Comparison of ENCODE assay signal across 1 cellular context in the genomic region with DNA sequence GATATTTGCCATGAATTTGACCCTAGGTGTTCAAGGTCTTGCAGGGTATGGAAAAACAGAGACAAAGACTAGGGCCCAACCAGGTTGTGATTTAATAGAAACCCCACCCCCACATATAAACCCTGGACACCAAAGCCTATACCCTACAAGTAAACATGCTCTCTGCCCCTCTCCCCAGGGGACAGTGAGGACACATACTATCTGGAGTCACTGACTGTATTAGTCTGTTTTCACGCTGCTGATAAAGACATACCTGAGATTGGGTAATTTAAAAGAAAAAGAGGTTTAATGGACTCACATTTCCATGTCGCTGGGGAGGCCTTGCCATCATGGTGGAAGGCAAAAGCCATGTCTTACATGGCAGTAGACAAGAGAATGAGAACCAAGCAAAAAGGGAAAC.
TF ChIP-seq lines count a peak whose summit lies in the region.

No MANE protein-coding gene starts in this region.

TF ChIP-seq in HepG2, 621 proteins besides CTCF, POLR2A, EP300 and RAD21 (continued from another document and continues in another):
- TF ChIP-seq, protein P1, sequence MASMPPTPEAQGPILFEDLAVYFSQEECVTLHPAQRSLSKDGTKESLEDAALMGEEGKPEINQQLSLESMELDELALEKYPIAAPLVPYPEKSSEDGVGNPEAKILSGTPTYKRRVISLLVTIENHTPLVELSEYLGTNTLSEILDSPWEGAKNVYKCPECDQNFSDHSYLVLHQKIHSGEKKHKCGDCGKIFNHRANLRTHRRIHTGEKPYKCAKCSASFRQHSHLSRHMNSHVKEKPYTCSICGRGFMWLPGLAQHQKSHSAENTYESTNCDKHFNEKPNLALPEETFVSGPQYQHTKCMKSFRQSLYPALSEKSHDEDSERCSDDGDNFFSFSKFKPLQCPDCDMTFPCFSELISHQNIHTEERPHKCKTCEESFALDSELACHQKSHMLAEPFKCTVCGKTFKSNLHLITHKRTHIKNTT (CRISPR knock-in tag; IDR thresholded peaks at IDR 0.05), result no peak
- TF ChIP-seq ZGPAT (CRISPR knock-in tag; IDR thresholded peaks at IDR 0.05) (peak; percentile 33; the same call in 1 of the 2 replicates), ZSCAN12 (CRISPR knock-in tag; IDR thresholded peaks at IDR 0.05) (no peak), ARID4A (CRISPR knock-in tag; IDR thresholded peaks at IDR 0.05; ENCODE audit: borderline replicate concordance) (peak; percentile 19; the same call in 1 of the 2 replicates), ZBTB20 (CRISPR knock-in tag; IDR thresholded peaks at IDR 0.05; ENCODE audit: borderline replicate concordance, low read depth) (peak; percentile 99; the same call in 1 of the 2 replicates), TAF1 (CRISPR knock-in tag; IDR thresholded peaks at IDR 0.05) (no peak), NFE2L2 (IDR thresholded peaks at IDR 0.05; ENCODE audit: low read length) (no peak), ZNF160 (CRISPR knock-in tag; IDR thresholded peaks at IDR 0.05) (no peak), AGO2 (optimal IDR thresholded peaks at IDR 0.05; ENCODE audit: low read depth, low read length) (no peak), ESRRA (CRISPR knock-in tag; IDR thresholded peaks at IDR 0.05; ENCODE audit: low read depth) (peak; percentile 88), NR2F2 (IDR thresholded peaks at IDR 0.05; ENCODE audit: borderline replicate concordance, low read depth) (peak; percentile 69; the same call in 1 of the 2 replicates), THAP11 (CRISPR knock-in tag; IDR thresholded peaks at IDR 0.05) (no peak), MXD1 (CRISPR knock-in tag; IDR thresholded peaks at IDR 0.05) (no peak), RFX1 (IDR thresholded peaks at IDR 0.05) (no peak), ATF1 (CRISPR knock-in tag; IDR thresholded peaks at IDR 0.05) (0 out of 2 replicates have a peak, but pooled peaks have one; percentile 19), ZNF720 (CRISPR knock-in tag; IDR thresholded peaks at IDR 0.05) (no peak), ZBTB8A (CRISPR knock-in tag; IDR thresholded peaks at IDR 0.05; ENCODE audit: borderline replicate concordance, low read depth) (no peak), PHF8 (CRISPR knock-in tag; IDR thresholded peaks at IDR 0.05) (no peak), ZNF614 (CRISPR knock-in tag; IDR thresholded peaks at IDR 0.05; ENCODE audit: borderline replicate concordance) (peak; percentile 69; the same call in 1 of the 2 replicates), RXRB (CRISPR knock-in tag; IDR thresholded peaks at IDR 0.05; ENCODE audit: borderline replicate concordance) (peak; percentile 91), ZNF101 (CRISPR knock-in tag; IDR thresholded peaks at IDR 0.05; ENCODE audit: borderline replicate concordance, low read depth) (no peak), ARNT2 (CRISPR knock-in tag; IDR thresholded peaks at IDR 0.05; ENCODE audit: low read depth) (no peak)
- TF ChIP-seq, protein P2, sequence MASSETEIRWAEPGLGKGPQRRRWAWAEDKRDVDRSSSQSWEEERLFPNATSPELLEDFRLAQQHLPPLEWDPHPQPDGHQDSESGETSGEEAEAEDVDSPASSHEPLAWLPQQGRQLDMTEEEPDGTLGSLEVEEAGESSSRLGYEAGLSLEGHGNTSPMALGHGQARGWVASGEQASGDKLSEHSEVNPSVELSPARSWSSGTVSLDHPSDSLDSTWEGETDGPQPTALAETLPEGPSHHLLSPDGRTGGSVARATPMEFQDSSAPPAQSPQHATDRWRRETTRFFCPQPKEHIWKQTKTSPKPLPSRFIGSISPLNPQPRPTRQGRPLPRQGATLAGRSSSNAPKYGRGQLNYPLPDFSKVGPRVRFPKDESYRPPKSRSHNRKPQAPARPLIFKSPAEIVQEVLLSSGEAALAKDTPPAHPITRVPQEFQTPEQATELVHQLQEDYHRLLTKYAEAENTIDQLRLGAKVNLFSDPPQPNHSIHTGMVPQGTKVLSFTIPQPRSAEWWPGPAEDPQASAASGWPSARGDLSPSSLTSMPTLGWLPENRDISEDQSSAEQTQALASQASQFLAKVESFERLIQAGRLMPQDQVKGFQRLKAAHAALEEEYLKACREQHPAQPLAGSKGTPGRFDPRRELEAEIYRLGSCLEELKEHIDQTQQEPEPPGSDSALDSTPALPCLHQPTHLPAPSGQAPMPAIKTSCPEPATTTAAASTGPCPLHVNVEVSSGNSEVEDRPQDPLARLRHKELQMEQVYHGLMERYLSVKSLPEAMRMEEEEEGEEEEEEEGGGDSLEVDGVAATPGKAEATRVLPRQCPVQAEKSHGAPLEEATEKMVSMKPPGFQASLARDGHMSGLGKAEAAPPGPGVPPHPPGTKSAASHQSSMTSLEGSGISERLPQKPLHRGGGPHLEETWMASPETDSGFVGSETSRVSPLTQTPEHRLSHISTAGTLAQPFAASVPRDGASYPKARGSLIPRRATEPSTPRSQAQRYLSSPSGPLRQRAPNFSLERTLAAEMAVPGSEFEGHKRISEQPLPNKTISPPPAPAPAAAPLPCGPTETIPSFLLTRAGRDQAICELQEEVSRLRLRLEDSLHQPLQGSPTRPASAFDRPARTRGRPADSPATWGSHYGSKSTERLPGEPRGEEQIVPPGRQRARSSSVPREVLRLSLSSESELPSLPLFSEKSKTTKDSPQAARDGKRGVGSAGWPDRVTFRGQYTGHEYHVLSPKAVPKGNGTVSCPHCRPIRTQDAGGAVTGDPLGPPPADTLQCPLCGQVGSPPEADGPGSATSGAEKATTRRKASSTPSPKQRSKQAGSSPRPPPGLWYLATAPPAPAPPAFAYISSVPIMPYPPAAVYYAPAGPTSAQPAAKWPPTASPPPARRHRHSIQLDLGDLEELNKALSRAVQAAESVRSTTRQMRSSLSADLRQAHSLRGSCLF (CRISPR knock-in tag; IDR thresholded peaks at IDR 0.05; ENCODE audit: borderline replicate concordance), result no peak
- TF ChIP-seq, protein P3, sequence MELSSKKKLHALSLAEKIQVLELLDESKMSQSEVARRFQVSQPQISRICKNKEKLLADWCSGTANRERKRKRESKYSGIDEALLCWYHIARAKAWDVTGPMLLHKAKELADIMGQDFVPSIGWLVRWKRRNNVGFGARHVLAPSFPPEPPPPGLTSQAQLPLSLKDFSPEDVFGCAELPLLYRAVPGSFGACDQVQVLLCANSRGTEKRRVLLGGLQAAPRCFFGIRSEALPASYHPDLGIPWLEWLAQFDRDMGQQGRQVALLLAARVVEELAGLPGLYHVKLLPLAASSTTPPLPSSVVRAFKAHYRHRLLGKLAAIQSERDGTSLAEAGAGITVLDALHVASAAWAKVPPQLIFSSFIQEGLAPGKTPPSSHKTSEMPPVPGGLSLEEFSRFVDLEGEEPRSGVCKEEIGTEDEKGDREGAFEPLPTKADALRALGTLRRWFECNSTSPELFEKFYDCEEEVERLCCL (CRISPR knock-in tag; IDR thresholded peaks at IDR 0.05; ENCODE audit: borderline replicate concordance), result no peak
- TF ChIP-seq, protein P4, sequence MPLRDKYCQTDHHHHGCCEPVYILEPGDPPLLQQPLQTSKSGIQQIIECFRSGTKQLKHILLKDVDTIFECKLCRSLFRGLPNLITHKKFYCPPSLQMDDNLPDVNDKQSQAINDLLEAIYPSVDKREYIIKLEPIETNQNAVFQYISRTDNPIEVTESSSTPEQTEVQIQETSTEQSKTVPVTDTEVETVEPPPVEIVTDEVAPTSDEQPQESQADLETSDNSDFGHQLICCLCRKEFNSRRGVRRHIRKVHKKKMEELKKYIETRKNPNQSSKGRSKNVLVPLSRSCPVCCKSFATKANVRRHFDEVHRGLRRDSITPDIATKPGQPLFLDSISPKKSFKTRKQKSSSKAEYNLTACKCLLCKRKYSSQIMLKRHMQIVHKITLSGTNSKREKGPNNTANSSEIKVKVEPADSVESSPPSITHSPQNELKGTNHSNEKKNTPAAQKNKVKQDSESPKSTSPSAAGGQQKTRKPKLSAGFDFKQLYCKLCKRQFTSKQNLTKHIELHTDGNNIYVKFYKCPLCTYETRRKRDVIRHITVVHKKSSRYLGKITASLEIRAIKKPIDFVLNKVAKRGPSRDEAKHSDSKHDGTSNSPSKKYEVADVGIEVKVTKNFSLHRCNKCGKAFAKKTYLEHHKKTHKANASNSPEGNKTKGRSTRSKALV (CRISPR knock-in tag; IDR thresholded peaks at IDR 0.05), result no peak
- TF ChIP-seq, protein P5, sequence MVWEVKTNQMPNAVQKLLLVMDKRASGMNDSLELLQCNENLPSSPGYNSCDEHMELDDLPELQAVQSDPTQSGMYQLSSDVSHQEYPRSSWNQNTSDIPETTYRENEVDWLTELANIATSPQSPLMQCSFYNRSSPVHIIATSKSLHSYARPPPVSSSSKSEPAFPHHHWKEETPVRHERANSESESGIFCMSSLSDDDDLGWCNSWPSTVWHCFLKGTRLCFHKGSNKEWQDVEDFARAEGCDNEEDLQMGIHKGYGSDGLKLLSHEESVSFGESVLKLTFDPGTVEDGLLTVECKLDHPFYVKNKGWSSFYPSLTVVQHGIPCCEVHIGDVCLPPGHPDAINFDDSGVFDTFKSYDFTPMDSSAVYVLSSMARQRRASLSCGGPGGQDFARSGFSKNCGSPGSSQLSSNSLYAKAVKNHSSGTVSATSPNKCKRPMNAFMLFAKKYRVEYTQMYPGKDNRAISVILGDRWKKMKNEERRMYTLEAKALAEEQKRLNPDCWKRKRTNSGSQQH (CRISPR knock-in tag; IDR thresholded peaks at IDR 0.05; ENCODE audit: low read depth), result no peak
- TF ChIP-seq, protein P6, sequence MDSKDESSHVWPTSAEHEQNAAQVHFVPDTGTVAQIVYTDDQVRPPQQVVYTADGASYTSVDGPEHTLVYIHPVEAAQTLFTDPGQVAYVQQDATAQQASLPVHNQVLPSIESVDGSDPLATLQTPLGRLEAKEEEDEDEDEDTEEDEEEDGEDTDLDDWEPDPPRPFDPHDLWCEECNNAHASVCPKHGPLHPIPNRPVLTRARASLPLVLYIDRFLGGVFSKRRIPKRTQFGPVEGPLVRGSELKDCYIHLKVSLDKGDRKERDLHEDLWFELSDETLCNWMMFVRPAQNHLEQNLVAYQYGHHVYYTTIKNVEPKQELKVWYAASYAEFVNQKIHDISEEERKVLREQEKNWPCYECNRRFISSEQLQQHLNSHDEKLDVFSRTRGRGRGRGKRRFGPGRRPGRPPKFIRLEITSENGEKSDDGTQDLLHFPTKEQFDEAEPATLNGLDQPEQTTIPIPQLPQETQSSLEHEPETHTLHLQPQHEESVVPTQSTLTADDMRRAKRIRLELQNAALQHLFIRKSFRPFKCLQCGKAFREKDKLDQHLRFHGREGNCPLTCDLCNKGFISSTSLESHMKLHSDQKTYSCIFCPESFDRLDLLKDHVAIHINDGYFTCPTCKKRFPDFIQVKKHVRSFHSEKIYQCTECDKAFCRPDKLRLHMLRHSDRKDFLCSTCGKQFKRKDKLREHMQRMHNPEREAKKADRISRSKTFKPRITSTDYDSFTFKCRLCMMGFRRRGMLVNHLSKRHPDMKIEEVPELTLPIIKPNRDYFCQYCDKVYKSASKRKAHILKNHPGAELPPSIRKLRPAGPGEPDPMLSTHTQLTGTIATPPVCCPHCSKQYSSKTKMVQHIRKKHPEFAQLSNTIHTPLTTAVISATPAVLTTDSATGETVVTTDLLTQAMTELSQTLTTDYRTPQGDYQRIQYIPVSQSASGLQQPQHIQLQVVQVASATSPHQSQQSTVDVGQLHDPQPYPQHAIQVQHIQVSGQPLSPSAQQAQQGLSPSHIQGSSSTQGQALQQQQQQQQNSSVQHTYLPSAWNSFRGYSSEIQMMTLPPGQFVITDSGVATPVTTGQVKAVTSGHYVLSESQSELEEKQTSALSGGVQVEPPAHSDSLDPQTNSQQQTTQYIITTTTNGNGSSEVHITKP (CRISPR knock-in tag; IDR thresholded peaks at IDR 0.05; ENCODE audit: low read depth), result no peak
- TF ChIP-seq, protein P7, sequence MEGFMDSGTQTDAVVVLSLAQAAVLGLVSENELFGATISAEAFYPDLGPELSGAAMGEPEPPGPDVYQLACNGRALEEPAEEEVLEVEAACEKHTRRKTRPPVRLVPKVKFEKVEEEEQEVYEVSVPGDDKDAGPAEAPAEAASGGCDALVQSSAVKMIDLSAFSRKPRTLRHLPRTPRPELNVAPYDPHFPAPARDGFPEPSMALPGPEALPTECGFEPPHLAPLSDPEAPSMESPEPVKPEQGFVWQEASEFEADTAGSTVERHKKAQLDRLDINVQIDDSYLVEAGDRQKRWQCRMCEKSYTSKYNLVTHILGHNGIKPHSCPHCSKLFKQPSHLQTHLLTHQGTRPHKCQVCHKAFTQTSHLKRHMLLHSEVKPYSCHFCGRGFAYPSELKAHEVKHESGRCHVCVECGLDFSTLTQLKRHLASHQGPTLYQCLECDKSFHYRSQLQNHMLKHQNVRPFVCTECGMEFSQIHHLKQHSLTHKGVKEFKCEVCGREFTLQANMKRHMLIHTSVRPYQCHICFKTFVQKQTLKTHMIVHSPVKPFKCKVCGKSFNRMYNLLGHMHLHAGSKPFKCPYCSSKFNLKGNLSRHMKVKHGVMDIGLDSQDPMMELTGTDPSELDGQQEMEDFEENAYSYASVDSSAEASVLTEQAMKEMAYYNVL (CRISPR knock-in tag; IDR thresholded peaks at IDR 0.05; ENCODE audit: borderline replicate concordance), result peak; percentile 77; the same call in 1 of the 2 replicates
